Comparison of ENCODE assay signal across 24 cellular contexts in genomic region chr6:112882381-112882780, GRCh38.
DNase-seq lines count a peak whose midpoint lies in the region; ATAC-seq and TF ChIP-seq lines count a peak whose summit lies in the region.
"Had no signal": no experiment of that assay in that cellular context is flagged by ENCODE, and none has a peak within 500 bp of the region (broad histone marks: within the 10 kb centered on the region; RNA-seq: fewer than 3 reads in every experiment).

No MANE protein-coding gene starts in this region.

- H3K9me3 ChIP-seq in neuron (ENCODE audit: low read length), result peaks cover 2% of the 10 kb centered on the region
- H3K9me3 ChIP-seq: right atrium auricular region had no signal

- H3K4me1 ChIP-seq in ACC112 (ENCODE audit: control insufficient read depth, insufficient read depth, low read length, unreplicated experiment) (peaks cover 36% of the 10 kb centered on the region), neuron (ENCODE audit: insufficient read depth, low read length) (peaks cover 46% of the 10 kb centered on the region)

- in situ Hi-C loops in brain microvascular endothelial cell (cut with HindIII; ENCODE audit: low pct_ligation_motif_present, low sequenced_read_pairs), result no loop called here

- DNase-seq in LHCN-M2 (ENCODE audit: low read depth) (peak; percentile 10), brain microvascular endothelial cell (no peak), activated gamma-delta T cell (lab: John Stamatoyannopoulos, UW) (no peak), NCI-H1105 (lab: John Stamatoyannopoulos, UW) (no peak), NCI-H774 (lab: John Stamatoyannopoulos, UW) (no peak)
- DNase-seq: activated CD8-positive, alpha-beta memory T cell treated with anti-CD3 and anti-CD28 coated beads for 24 hours; activated T-cell treated with anti-CD3 and anti-CD28 coated beads, Interleukin-2, amount 50 U/mL, for 4 hours; CD8-positive, alpha-beta memory T cell; DMS153; glutamatergic neuron; H9; MM.1S; natural killer cell; NCI-H1417 treated with DMSO at 0.1 percent for 48 hours; NCI-H2081 treated with DMSO at 0.1 percent for 48 hours; NCI-H226; NCI-H82; RPMI8226; stimulated activated CD4-positive, alpha-beta T cell treated with anti-CD3 and anti-CD28 coated beads, Interleukin-4, amount 100 ng/mL, for 4 hours had no signal

- H3K36me3 ChIP-seq in ACC112 (ENCODE audit: insufficient read depth, low read length) (no peaks in the 10 kb centered on the region), brain microvascular endothelial cell (replicated peaks) (no peaks in the 10 kb centered on the region), neuron (ENCODE audit: insufficient read depth, low read length) (no peaks in the 10 kb centered on the region)
- H3K36me3 ChIP-seq: right atrium auricular region had no signal

- H3K27ac ChIP-seq in ACC112 (ENCODE audit: low read depth, low read length) (peak overlapping the region; percentile 54), brain microvascular endothelial cell (peak overlapping the region; percentile 44)
- H3K27ac ChIP-seq: right atrium auricular region had no signal

- no peak for TF ChIP-seq CTCF in brain microvascular endothelial cell (IDR thresholded peaks at IDR 0.05; ENCODE audit: low read depth, low read length, missing control alignments)

- H3K4me3 ChIP-seq in ACC112 (ENCODE audit: low read depth, low read length) (no peak overlapping the region; the same call in 1 of the 2 replicates), brain microvascular endothelial cell (ENCODE audit: low read depth, low read length) (no peak overlapping the region), neuron (ENCODE audit: low read length) (no peak overlapping the region)
- H3K4me3 ChIP-seq: right atrium auricular region had no signal

- H3K79me2 ChIP-seq in ACC112 (ENCODE audit: control insufficient read depth, insufficient read depth, low read length, unreplicated experiment), result no peaks in the 10 kb centered on the region

- H2AFZ ChIP-seq in ACC112 (ENCODE audit: low read length, unreplicated experiment) (peak overlapping the region; percentile 71), neuron (ENCODE audit: low read depth, low read length) (peak overlapping the region; percentile 15)

- ATAC-seq in HG03175 (IDR thresholded peaks at IDR 0.05; ENCODE audit: unreplicated experiment), result no peak
- ATAC-seq: activated T-cell treated with anti-CD3 and anti-CD28 coated beads, Interleukin-2, amount 50 U/mL, for 4 hours; natural killer cell; stimulated activated memory B cell treated with anti-CD40 and anti-IgM and Interleukin-4, amounts not matched to agents 10 μg/mL and 1 μg/mL and 100 μg/mL, for 72 hours had no signal

- H3K27me3 ChIP-seq in ACC112 (ENCODE audit: insufficient read depth, low read length), result no peaks in the 10 kb centered on the region
- no peaks in the 10 kb centered on the region for H3K27me3 ChIP-seq in brain microvascular endothelial cell (replicated peaks)
- no peaks in the 10 kb centered on the region for H3K27me3 ChIP-seq in neuron (ENCODE audit: insufficient read depth, low read length)
- H3K27me3 ChIP-seq: right atrium auricular region had no signal
